In the genomic region with DNA sequence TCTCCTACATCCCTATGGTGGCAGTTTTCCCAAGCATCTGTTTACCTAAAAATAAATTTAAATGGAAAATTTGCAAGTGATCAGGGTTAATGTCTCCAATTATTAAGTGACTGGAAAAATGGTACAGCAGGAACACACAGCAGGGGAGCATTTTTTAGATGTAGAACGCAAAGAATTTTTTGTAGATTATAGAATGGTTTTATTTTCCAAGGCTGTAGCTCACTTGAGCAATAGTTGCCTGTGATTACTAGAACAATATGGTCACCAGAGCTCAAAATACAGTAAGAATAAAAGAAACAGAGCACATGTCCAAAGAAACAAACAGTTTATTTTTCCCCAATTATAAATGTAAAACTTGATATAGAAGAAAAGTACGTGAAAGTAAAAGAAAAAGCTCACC, we compare ENCODE assay signal across 28 cellular contexts.
"Had no signal": no experiment of that assay in that cellular context is flagged by ENCODE, and none has a peak within 500 bp of the region (broad histone marks: within the 10 kb centered on the region; RNA-seq: fewer than 3 reads in every experiment).

No MANE protein-coding gene starts in this region.

- H3K4me2 ChIP-seq: neural progenitor cell, smooth muscle cell had no signal

- H3K27me3 ChIP-seq: left lung, neural progenitor cell, neutrophil, ovary, right atrium auricular region, right lobe of liver, tibial nerve had no signal

- H3K9me3 ChIP-seq: left lung, lower lobe of right lung, neutrophil, ovary, right atrium auricular region, right lobe of liver, tibial nerve, uterus had no signal

- H3K27ac Mint-ChIP-seq: immature natural killer cell; naive thymus-derived CD8-positive, alpha-beta T cell; nephron progenitor cell; neural progenitor cell; progenitor cell of endocrine pancreas; stimulated activated memory B cell treated with anti-CD40 and anti-IgM and Interleukin-4, amounts not matched to agents 10 μg/mL and 1 μg/mL and 100 μg/mL, for 72 hours; stimulated activated naive CD8-positive, alpha-beta T cell treated with anti-CD3 and anti-CD28 coated beads, Interleukin-15, amount 100 ng/mL, for 72 hours; type B pancreatic cell had no signal

- H3K4me3 ChIP-seq: left lung, lower lobe of right lung, neural progenitor cell, ovary, right atrium auricular region, right lobe of liver, smooth muscle cell, tibial nerve, uterus had no signal

- H3K36me3 Mint-ChIP-seq: naive thymus-derived CD8-positive, alpha-beta T cell; neural progenitor cell; stimulated activated memory B cell treated with anti-CD40 and anti-IgM and Interleukin-4, amounts not matched to agents 10 μg/mL and 1 μg/mL and 100 μg/mL, for 72 hours; type B pancreatic cell had no signal

- H3K4me3 Mint-ChIP-seq: immature natural killer cell; naive thymus-derived CD8-positive, alpha-beta T cell; nephron progenitor cell; neural progenitor cell; stimulated activated memory B cell treated with anti-CD40 and anti-IgM and Interleukin-4, amounts not matched to agents 10 μg/mL and 1 μg/mL and 100 μg/mL, for 72 hours; stimulated activated naive CD8-positive, alpha-beta T cell treated with anti-CD3 and anti-CD28 coated beads, Interleukin-15, amount 100 ng/mL, for 72 hours; type B pancreatic cell had no signal

- H3K27ac ChIP-seq: left lung, lower lobe of right lung, neural progenitor cell, neutrophil, ovary, right atrium auricular region, right lobe of liver, tibial nerve, uterus had no signal

- H3K4me1 ChIP-seq: left lung, lower lobe of right lung, neural progenitor cell, right lobe of liver, uterus had no signal

- H3K27me3 Mint-ChIP-seq: progenitor cell of endocrine pancreas; stimulated activated memory B cell treated with anti-CD40 and anti-IgM and Interleukin-4, amounts not matched to agents 10 μg/mL and 1 μg/mL and 100 μg/mL, for 72 hours; type B pancreatic cell had no signal

- ATAC-seq: left colon; left lung; lower lobe of right lung; naive thymus-derived CD8-positive, alpha-beta T cell; right lobe of liver; stimulated activated memory B cell treated with anti-CD40 and anti-IgM and Interleukin-4, amounts not matched to agents 10 μg/mL and 1 μg/mL and 100 μg/mL, for 72 hours; stimulated activated naive CD8-positive, alpha-beta T cell treated with anti-CD3 and anti-CD28 coated beads, Interleukin-15, amount 100 ng/mL, for 72 hours had no signal

- H3K36me3 ChIP-seq: left lung, lower lobe of right lung, neural progenitor cell, neutrophil, ovary, right atrium auricular region, right lobe of liver, tibial nerve, uterus had no signal

- H3K4me1 Mint-ChIP-seq: immature natural killer cell; naive thymus-derived CD8-positive, alpha-beta T cell; nephron progenitor cell; neural progenitor cell; stimulated activated memory B cell treated with anti-CD40 and anti-IgM and Interleukin-4, amounts not matched to agents 10 μg/mL and 1 μg/mL and 100 μg/mL, for 72 hours; stimulated activated naive CD8-positive, alpha-beta T cell treated with anti-CD3 and anti-CD28 coated beads, Interleukin-15, amount 100 ng/mL, for 72 hours had no signal

- FAIRE-seq: islet of Langerhans, kidney had no signal

- DNase-seq: immature natural killer cell; kidney; left colon; left lung; lower lobe of right lung; mammary epithelial cell; mesenchymal stem cell; naive thymus-derived CD8-positive, alpha-beta T cell; nephron progenitor cell; occipital lobe; ovary; right lobe of liver; stimulated activated CD4-positive, alpha-beta T cell treated with anti-CD3 and anti-CD28 coated beads, Interleukin-1b, Interleukin-23, amount 100 ng/mL, for 48 hours; stimulated activated CD4-positive, alpha-beta T cell treated with anti-CD3 and anti-CD28 coated beads, Interleukin-2, amount 100 ng/mL, for 48 hours; stimulated activated CD4-positive, alpha-beta T cell treated with anti-CD3 and anti-CD28 coated beads, Interleukin-4, amount 100 ng/mL, for 4 hours; stimulated activated CD8-positive, alpha-beta memory T cell treated with anti-CD3 and anti-CD28 coated beads, Interleukin-4, amount 100 ng/mL, for 48 hours; stimulated activated naive CD4-positive, alpha-beta T cell treated with Interleukin-2 at 50 U/mL for 16 hours; stimulated activated naive CD8-positive, alpha-beta T cell treated with anti-CD3 and anti-CD28 coated beads, Interleukin-15, amount 100 ng/mL, for 72 hours; uterus had no signal

- H3K9me3 Mint-ChIP-seq: nephron progenitor cell; neural progenitor cell; stimulated activated naive CD8-positive, alpha-beta T cell treated with anti-CD3 and anti-CD28 coated beads, Interleukin-15, amount 100 ng/mL, for 72 hours; type B pancreatic cell had no signal

- H3K9ac ChIP-seq: neural progenitor cell had no signal
